Comparison of ENCODE assay signal across 9 cellular contexts in the genomic region with DNA sequence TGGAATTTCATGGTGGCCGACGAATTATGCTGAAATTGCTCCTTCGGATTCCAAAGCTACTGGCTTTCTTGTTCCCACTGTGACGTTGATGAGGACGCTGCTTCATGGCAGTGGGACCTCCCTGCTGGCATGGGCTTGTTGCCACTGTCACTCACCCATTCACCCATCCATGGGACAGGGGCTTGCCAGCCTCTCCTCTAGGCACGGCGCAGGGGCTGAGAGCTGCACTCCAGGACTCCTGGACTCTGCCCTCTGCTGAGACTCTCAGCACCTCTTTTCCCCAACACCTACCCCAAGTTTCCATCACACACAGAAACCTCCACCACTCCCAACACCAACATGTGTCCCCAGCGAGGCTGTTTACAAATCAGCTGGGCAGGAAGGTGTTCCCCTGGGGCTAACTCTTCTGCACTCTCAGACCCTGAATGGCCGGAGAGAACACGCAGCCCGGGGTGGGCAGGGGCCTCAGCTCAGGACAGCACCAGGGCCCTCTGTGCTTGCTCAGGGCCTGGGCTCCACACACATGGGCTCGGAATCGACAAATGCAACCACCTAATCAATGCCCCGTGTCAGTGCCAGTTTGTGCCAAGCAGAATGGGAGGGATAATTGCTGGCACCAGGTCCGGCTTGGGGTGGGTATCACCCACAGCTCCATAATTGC. TPM values are rescaled to one million over a fixed set of nuclear protein-coding genes. Genes with fewer than 3 reads are reported as not detected.
DNase-seq lines count a peak whose midpoint lies in the region; ATAC-seq and TF ChIP-seq lines count a peak whose summit lies in the region.
"Had no signal": no experiment of that assay in that cellular context is flagged by ENCODE, and none has a peak within 500 bp of the region (broad histone marks: within the 10 kb centered on the region; RNA-seq: fewer than 3 reads in every experiment).

No MANE protein-coding gene starts in this region.

- peak overlapping the region in 6 of 11 experiments; percentile 4 to 95 (median 28); a peak in 8 of 22 replicates for H3K27ac ChIP-seq in BLaER1 treated with 17β-estradiol and CSF1 and Interleukin-3, amounts not matched to agents 10 nM and 100 nM
- no peak overlapping the region for H3K27ac ChIP-seq in CD8-positive, alpha-beta memory T cell (ENCODE audit: low read depth, low read length)
- no peak overlapping the region for H3K27ac ChIP-seq in stomach

- no peak for TF ChIP-seq CTCF in stomach (IDR thresholded peaks at IDR 0.05)

- intact Hi-C loops in stomach (cut with DNase I; ENCODE audit: low total_unique reads): no loop called here

- in situ Hi-C loops in ACHN (cut with HindIII; ENCODE audit: low pct_ligation_motif_present, low pct_unique_long_range_greater_than_20kb, low sequenced_read_pairs): no loop called here

- H3K4me1 Mint-ChIP-seq in CD8-positive, alpha-beta memory T cell: peaks cover 65 to 87% (median 76%) of the 10 kb centered on the region in 3 donors
- H3K4me1 Mint-ChIP-seq in memory B cell: peaks cover 44% of the 10 kb centered on the region

- H3K9ac ChIP-seq in BLaER1 treated with 17β-estradiol and CSF1 and Interleukin-3, amounts not matched to agents 10 nM and 100 nM: peak overlapping the region; percentile 37 to 94 (median 93); a peak in 19 of 22 replicates

- H3K27me3 Mint-ChIP-seq in CD8-positive, alpha-beta memory T cell: no peaks in the 10 kb centered on the region
- H3K27me3 Mint-ChIP-seq in memory B cell: no peaks in the 10 kb centered on the region

- peaks cover 22 to 78% (median 74%) of the 10 kb centered on the region in 11 experiments; a peak in 21 of 22 replicates for H4K20me1 ChIP-seq in BLaER1 treated with 17β-estradiol and CSF1 and Interleukin-3, amounts not matched to agents 10 nM and 100 nM

- H3K4me3 ChIP-seq in BLaER1 treated with 17β-estradiol and CSF1 and Interleukin-3, amounts not matched to agents 10 nM and 100 nM: peak overlapping the region in 8 of 10 experiments; percentile 85 to 100 (median 96); a peak in 16 of 20 replicates
- H3K4me3 ChIP-seq in CD8-positive, alpha-beta memory T cell (ENCODE audit: low read length): peak overlapping the region; percentile 94
- H3K4me3 ChIP-seq in stomach: peak overlapping the region in 2 of 4 donors; percentile 44 to 52

- 85 to 88% (median 86%) methylated on average over 14 to 15 of the region's 15 CpGs for WGBS in stomach, 5 donors

- CTCF ChIA-PET in CD8-positive, alpha-beta memory T cell (lab: Charles Lee): interaction anchor here (1.1 to 12.5 kb wide), 6 partner anchors 13 to 124 kb away, joined by 3 to 219 read pairs (median 4); partner anchors contain the start of genes PTTG1IP and UBE2G2

- no peaks in the 10 kb centered on the region for H3K9me3 Mint-ChIP-seq in CD8-positive, alpha-beta memory T cell
- H3K9me3 Mint-ChIP-seq in activated naive CD4-positive, alpha-beta T cell treated with anti-CD3 and anti-CD28 coated beads, Interleukin-2, amount 50 U/mL, for 72 hours: no peaks in the 10 kb centered on the region
- H3K9me3 Mint-ChIP-seq in memory B cell: no peaks in the 10 kb centered on the region

- H3K4me1 ChIP-seq in BLaER1 treated with 17β-estradiol and CSF1 and Interleukin-3, amounts not matched to agents 10 nM and 100 nM: peaks cover 79 to 99% (median 87%) of the 10 kb centered on the region in 10 experiments
- peaks cover 73% of the 10 kb centered on the region for H3K4me1 ChIP-seq in CD8-positive, alpha-beta memory T cell (ENCODE audit: insufficient read depth, low read length)
- peaks cover 11 to 50% (median 23%) of the 10 kb centered on the region in 4 donors for H3K4me1 ChIP-seq in stomach

- POLR2A ChIA-PET in CD8-positive, alpha-beta memory T cell (lab: Charles Lee): interaction anchor here (4.0 kb wide), 1 partner anchor 10 kb away, joined by 39 read pairs; no protein-coding TSS in a partner anchor

- H3K27ac Mint-ChIP-seq in CD8-positive, alpha-beta memory T cell: peak overlapping the region; percentile 76 to 100 (median 83)
- peak overlapping the region; percentile 36 to 94 for H3K27ac Mint-ChIP-seq in activated naive CD4-positive, alpha-beta T cell treated with anti-CD3 and anti-CD28 coated beads, Interleukin-2, amount 50 U/mL, for 72 hours
- peak overlapping the region; percentile 38 for H3K27ac Mint-ChIP-seq in memory B cell

- H3K36me3 ChIP-seq in BLaER1 treated with 17β-estradiol and CSF1 and Interleukin-3, amounts not matched to agents 10 nM and 100 nM: peaks cover 0 to 75% (median 35%) of the 10 kb centered on the region in 11 experiments; a peak in 18 of 22 replicates
- peaks cover 3% of the 10 kb centered on the region for H3K36me3 ChIP-seq in CD8-positive, alpha-beta memory T cell (ENCODE audit: insufficient read depth, low read length)
- H3K36me3 ChIP-seq in stomach: peaks cover 0 to 3% (median 0%) of the 10 kb centered on the region in 4 donors

- no peak for ATAC-seq in activated naive CD4-positive, alpha-beta T cell treated with anti-CD3 and anti-CD28 coated beads, Interleukin-2, amount 50 U/mL, for 72 hours
- no peak for ATAC-seq in memory B cell (ENCODE audit: low read depth)

- H3K27me3 ChIP-seq in BLaER1 treated with 17β-estradiol and CSF1 and Interleukin-3, amounts not matched to agents 10 nM and 100 nM: no peaks in the 10 kb centered on the region
- no peaks in the 10 kb centered on the region for H3K27me3 ChIP-seq in CD8-positive, alpha-beta memory T cell (ENCODE audit: insufficient read depth, low read length, poor library complexity, severe bottlenecking)
- H3K27me3 ChIP-seq in stomach: peaks cover 0 to 38% (median 25%) of the 10 kb centered on the region in 3 donors

- peaks cover 0 to 35% (median 7%) of the 10 kb centered on the region in 3 donors for H3K36me3 Mint-ChIP-seq in CD8-positive, alpha-beta memory T cell
- peaks cover 22 to 31% of the 10 kb centered on the region in 2 donors for H3K36me3 Mint-ChIP-seq in activated naive CD4-positive, alpha-beta T cell treated with anti-CD3 and anti-CD28 coated beads, Interleukin-2, amount 50 U/mL, for 72 hours
- H3K36me3 Mint-ChIP-seq in memory B cell: peaks cover 3% of the 10 kb centered on the region

- no peak for DNase-seq in CD8-positive, alpha-beta memory T cell
- DNase-seq in activated naive CD4-positive, alpha-beta T cell treated with anti-CD3 and anti-CD28 coated beads, Interleukin-2, amount 50 U/mL, for 72 hours (ENCODE audit: low spot score in 2 of 2): no peak
- DNase-seq in memory B cell (ENCODE audit: low spot score in 2 of 2) (no peak), stomach (no peak), pons (ENCODE audit: low spot score) (no peak), ACHN (no peak)
- DNase-seq: NCI-H2081, NCI-H69 had no signal

- no peak for TF ChIP-seq POLR2A in stomach (IDR thresholded peaks at IDR 0.05)

- peak overlapping the region; percentile 80 to 100 (median 96) for H3K4me3 Mint-ChIP-seq in CD8-positive, alpha-beta memory T cell
- H3K4me3 Mint-ChIP-seq in memory B cell: peak overlapping the region; percentile 97

- TF ChIP-seq EP300 in stomach (IDR thresholded peaks at IDR 0.05): no peak

- no peaks in the 10 kb centered on the region for H3K9me3 ChIP-seq in BLaER1 treated with 17β-estradiol and CSF1 and Interleukin-3, amounts not matched to agents 10 nM and 100 nM (replicated peaks in 1 of 11)
- H3K9me3 ChIP-seq in CD8-positive, alpha-beta memory T cell (ENCODE audit: low read length): no peaks in the 10 kb centered on the region
- H3K9me3 ChIP-seq in stomach: no peaks in the 10 kb centered on the region

- peak overlapping the region; percentile 94 to 100 (median 97) for H3K4me2 ChIP-seq in BLaER1 treated with 17β-estradiol and CSF1 and Interleukin-3, amounts not matched to agents 10 nM and 100 nM

RNA-seq across cellular contexts. Expression of gene ITGB2, which starts 3.1 kb away (rescaled TPM):
- 100 to 1,000 TPM; 159 to 165 TPM for total RNA-seq in CD8-positive, alpha-beta memory T cell
- polyA plus RNA-seq in CD8-positive, alpha-beta memory T cell: 847 TPM
- 100 to 1,000 TPM; 151 to 272 TPM for total RNA-seq in activated naive CD4-positive, alpha-beta T cell treated with anti-CD3 and anti-CD28 coated beads, Interleukin-2, amount 50 U/mL, for 72 hours
- total RNA-seq in stomach: 10 to 100 TPM in 3 of 5 donors, 1 to 10 TPM in 2; 3.5 to 72.2 (median 14.2) TPM
- 10 to 100 TPM in 2 of 3 donors, 1 to 10 TPM in 1; 6.7 to 25.3 (median 24.1) TPM for polyA plus RNA-seq in stomach

RNA-seq across cellular contexts. Expression of gene SLX9, which starts 22.3 kb away (rescaled TPM):
- 10 to 100 TPM; 68.1 to 71.1 TPM for total RNA-seq in CD8-positive, alpha-beta memory T cell
- polyA plus RNA-seq in CD8-positive, alpha-beta memory T cell: 14.3 TPM
- 10 to 100 TPM; 25.3 to 63.9 TPM for total RNA-seq in activated naive CD4-positive, alpha-beta T cell treated with anti-CD3 and anti-CD28 coated beads, Interleukin-2, amount 50 U/mL, for 72 hours
- total RNA-seq in stomach: 10 to 100 TPM in 3 of 5 donors, 1 to 10 TPM in 2; 5.4 to 83.4 (median 13.4) TPM
- polyA plus RNA-seq in stomach: 10 to 100 TPM; 19.9 to 37.0 (median 24.4) TPM

RNA-seq across cellular contexts. Expression of gene PTTG1IP, which starts 44.1 kb away (rescaled TPM):
- total RNA-seq in CD8-positive, alpha-beta memory T cell: 10 to 100 TPM; 48.2 to 50.8 TPM
- polyA plus RNA-seq in CD8-positive, alpha-beta memory T cell: 69.8 TPM
- total RNA-seq in activated naive CD4-positive, alpha-beta T cell treated with anti-CD3 and anti-CD28 coated beads, Interleukin-2, amount 50 U/mL, for 72 hours: 10 to 100 TPM; 61.7 to 99.8 TPM
- 100 to 1,000 TPM in 4 of 5 donors, 10 to 100 TPM in 1; 85.7 to 253 (median 164) TPM for total RNA-seq in stomach
- polyA plus RNA-seq in stomach: 10 to 100 TPM; 61.3 to 96.3 (median 75.8) TPM

Comparison
In these comparisons a context has a peak if more than half of its experiments do, and no peak if none do; other contexts are left out.
1. H3K27ac ChIP-seq: peak in BLaER1 treated with 17β-estradiol and CSF1 and Interleukin-3, amounts not matched to agents 10 nM and 100 nM (6 of 11); none in CD8-positive, alpha-beta memory T cell (single experiment) and stomach (0 of 5).
2. Peak in every context shown above with its lines, with median percentiles within 50 percentile points of each other: H3K27ac Mint-ChIP-seq.